Comparison of ENCODE assay signal across 1 cellular context in genomic region chr1:79551321-79551720, GRCh38.
TF ChIP-seq lines count a peak whose summit lies in the region.

No MANE protein-coding gene starts in this region.

TF ChIP-seq in HepG2, 621 proteins besides CTCF, POLR2A, EP300 and RAD21 (continued from another document):
- TF ChIP-seq ZNF687 (CRISPR knock-in tag; IDR thresholded peaks at IDR 0.05) (no peak), PAF1 (CRISPR knock-in tag; IDR thresholded peaks at IDR 0.05) (no peak), SNAPC5 (CRISPR knock-in tag; IDR thresholded peaks at IDR 0.05; ENCODE audit: borderline replicate concordance) (no peak)
- TF ChIP-seq, protein P1, sequence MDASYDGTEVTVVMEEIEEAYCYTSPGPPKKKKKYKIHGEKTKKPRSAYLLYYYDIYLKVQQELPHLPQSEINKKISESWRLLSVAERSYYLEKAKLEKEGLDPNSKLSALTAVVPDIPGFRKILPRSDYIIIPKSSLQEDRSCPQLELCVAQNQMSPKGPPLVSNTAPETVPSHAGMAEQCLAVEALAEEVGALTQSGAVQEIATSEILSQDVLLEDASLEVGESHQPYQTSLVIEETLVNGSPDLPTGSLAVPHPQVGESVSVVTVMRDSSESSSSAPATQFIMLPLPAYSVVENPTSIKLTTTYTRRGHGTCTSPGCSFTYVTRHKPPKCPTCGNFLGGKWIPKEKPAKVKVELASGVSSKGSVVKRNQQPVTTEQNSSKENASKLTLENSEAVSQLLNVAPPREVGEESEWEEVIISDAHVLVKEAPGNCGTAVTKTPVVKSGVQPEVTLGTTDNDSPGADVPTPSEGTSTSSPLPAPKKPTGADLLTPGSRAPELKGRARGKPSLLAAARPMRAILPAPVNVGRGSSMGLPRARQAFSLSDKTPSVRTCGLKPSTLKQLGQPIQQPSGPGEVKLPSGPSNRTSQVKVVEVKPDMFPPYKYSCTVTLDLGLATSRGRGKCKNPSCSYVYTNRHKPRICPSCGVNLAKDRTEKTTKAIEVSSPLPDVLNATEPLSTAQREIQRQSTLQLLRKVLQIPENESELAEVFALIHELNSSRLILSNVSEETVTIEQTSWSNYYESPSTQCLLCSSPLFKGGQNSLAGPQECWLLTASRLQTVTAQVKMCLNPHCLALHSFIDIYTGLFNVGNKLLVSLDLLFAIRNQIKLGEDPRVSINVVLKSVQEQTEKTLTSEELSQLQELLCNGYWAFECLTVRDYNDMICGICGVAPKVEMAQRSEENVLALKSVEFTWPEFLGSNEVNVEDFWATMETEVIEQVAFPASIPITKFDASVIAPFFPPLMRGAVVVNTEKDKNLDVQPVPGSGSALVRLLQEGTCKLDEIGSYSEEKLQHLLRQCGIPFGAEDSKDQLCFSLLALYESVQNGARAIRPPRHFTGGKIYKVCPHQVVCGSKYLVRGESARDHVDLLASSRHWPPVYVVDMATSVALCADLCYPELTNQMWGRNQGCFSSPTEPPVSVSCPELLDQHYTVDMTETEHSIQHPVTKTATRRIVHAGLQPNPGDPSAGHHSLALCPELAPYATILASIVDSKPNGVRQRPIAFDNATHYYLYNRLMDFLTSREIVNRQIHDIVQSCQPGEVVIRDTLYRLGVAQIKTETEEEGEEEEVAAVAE (CRISPR knock-in tag; IDR thresholded peaks at IDR 0.05; ENCODE audit: borderline replicate concordance): no peak
